In genomic region chr5:140877262-140877581, GRCh38 we compare ENCODE assay signal across 1 cellular context.
TF ChIP-seq lines count a peak whose summit lies in the region.

No MANE protein-coding gene starts in this region.

TF ChIP-seq in neural cell, 6 proteins besides CTCF, POLR2A, EP300 and RAD21 (continued from another document):
- no peak for TF ChIP-seq REST (IDR thresholded peaks at IDR 0.05; ENCODE audit: borderline replicate concordance)
- TF ChIP-seq TAF1 (IDR thresholded peaks at IDR 0.05; ENCODE audit: low read depth): no peak
- TF ChIP-seq SMC3 (conservative IDR thresholded peaks at IDR 0.05; ENCODE audit: poor library complexity): no peak
TF ChIP-seq in neural cell: peak in this region for 0.
